Comparison of ENCODE assay signal across 17 cellular contexts in the genomic region with DNA sequence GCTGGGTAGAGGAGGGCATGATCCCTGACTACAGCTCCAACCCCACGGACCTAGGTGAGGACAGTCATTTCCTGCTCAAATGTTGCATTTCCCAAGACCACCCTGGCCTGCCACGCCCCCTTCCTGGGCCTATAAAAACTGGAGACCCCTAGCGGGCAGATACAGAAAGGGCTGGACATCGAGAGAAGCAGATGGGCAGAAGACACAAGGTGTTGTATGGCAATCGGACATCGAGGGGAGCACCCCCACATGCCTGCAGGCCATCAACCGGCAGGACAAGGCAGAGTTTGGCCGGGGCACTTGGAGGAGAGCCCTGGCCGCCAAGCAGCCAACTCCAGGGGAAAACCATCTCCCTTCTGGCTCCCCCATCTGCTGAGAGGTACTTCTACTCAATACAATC.
DNase-seq lines count a peak whose midpoint lies in the region; ATAC-seq and TF ChIP-seq lines count a peak whose summit lies in the region.
"Had no signal": no experiment of that assay in that cellular context is flagged by ENCODE, and none has a peak within 500 bp of the region (broad histone marks: within the 10 kb centered on the region; RNA-seq: fewer than 3 reads in every experiment).

No MANE protein-coding gene starts in this region.

- no peaks in the 10 kb centered on the region for H3K9me3 Mint-ChIP-seq in endodermal cell
- no peaks in the 10 kb centered on the region for H3K9me3 Mint-ChIP-seq in stimulated activated memory B cell treated with anti-CD40 and anti-IgM and Interleukin-4, amounts not matched to agents 10 μg/mL and 1 μg/mL and 100 μg/mL, for 72 hours

- TF ChIP-seq CTCF in C4-2B (conservative IDR thresholded peaks at IDR 0.05) = peak; percentile 30
- TF ChIP-seq CTCF in LNCAP (IDR thresholded peaks at IDR 0.05) = peak; percentile 20; the same call in 1 of the 2 replicates
- no peak for TF ChIP-seq CTCF in endodermal cell (conservative IDR thresholded peaks at IDR 0.05)

- DNase-seq in endodermal cell = peak; percentile 46
- no peak for DNase-seq in inferior parietal cortex (ENCODE audit: extremely low spot score)
- no peak for DNase-seq in AG20443 (ENCODE audit: low spot score)
- DNase-seq in NCI-H2227 (lab: John Stamatoyannopoulos, UW; ENCODE audit: unreplicated experiment) = no peak
- DNase-seq: ACHN; C1 segment of cervical spinal cord; CD4-positive, alpha-beta memory T cell; COR-L47; DMS153; DMS79 treated with DMSO at 0.1 percent for 48 hours; EL; GOT3; H9 had no signal

- H3K9me3 ChIP-seq in endodermal cell (ENCODE audit: control insufficient read depth, low read length) = no peaks in the 10 kb centered on the region

- no peaks in the 10 kb centered on the region for H3K27me3 ChIP-seq in endodermal cell (ENCODE audit: control insufficient read depth, insufficient read depth, low read length, poor library complexity, severe bottlenecking)

- H3K27ac ChIP-seq in C4-2B (no peak overlapping the region), endodermal cell (ENCODE audit: low read depth, low read length) (no peak overlapping the region)

- ATAC-seq in stimulated activated memory B cell treated with anti-CD40 and anti-IgM and Interleukin-4, amounts not matched to agents 10 μg/mL and 1 μg/mL and 100 μg/mL, for 72 hours = peak; percentile 8

- no peak overlapping the region for H3K4me3 Mint-ChIP-seq in endodermal cell
- no peak overlapping the region for H3K4me3 Mint-ChIP-seq in stimulated activated memory B cell treated with anti-CD40 and anti-IgM and Interleukin-4, amounts not matched to agents 10 μg/mL and 1 μg/mL and 100 μg/mL, for 72 hours
- H3K4me3 Mint-ChIP-seq: B cell; CD4-positive, alpha-beta memory T cell; H9 had no signal

- no peaks in the 10 kb centered on the region for H3K4me1 ChIP-seq in endodermal cell (ENCODE audit: control insufficient read depth, insufficient read depth, low read length)

- no peaks in the 10 kb centered on the region for H3K4me1 Mint-ChIP-seq in endodermal cell
- no peaks in the 10 kb centered on the region for H3K4me1 Mint-ChIP-seq in stimulated activated memory B cell treated with anti-CD40 and anti-IgM and Interleukin-4, amounts not matched to agents 10 μg/mL and 1 μg/mL and 100 μg/mL, for 72 hours
- H3K4me1 Mint-ChIP-seq: B cell; CD4-positive, alpha-beta memory T cell; H9 had no signal

- no peaks in the 10 kb centered on the region for H3K27me3 Mint-ChIP-seq in endodermal cell (ENCODE audit: insufficient read depth)
- H3K27me3 Mint-ChIP-seq in stimulated activated memory B cell treated with anti-CD40 and anti-IgM and Interleukin-4, amounts not matched to agents 10 μg/mL and 1 μg/mL and 100 μg/mL, for 72 hours = no peaks in the 10 kb centered on the region
- H3K27me3 Mint-ChIP-seq: B cell; CD4-positive, alpha-beta memory T cell had no signal

- no peak overlapping the region for H3K27ac Mint-ChIP-seq in endodermal cell
- H3K27ac Mint-ChIP-seq in stimulated activated memory B cell treated with anti-CD40 and anti-IgM and Interleukin-4, amounts not matched to agents 10 μg/mL and 1 μg/mL and 100 μg/mL, for 72 hours = no peak overlapping the region
- H3K27ac Mint-ChIP-seq: B cell; CD4-positive, alpha-beta memory T cell; H9 had no signal

- no peak overlapping the region for H3K9ac ChIP-seq in endodermal cell (ENCODE audit: extremely low read depth, low read length, poor library complexity, severe bottlenecking)

- no peaks in the 10 kb centered on the region for H3K36me3 ChIP-seq in endodermal cell (ENCODE audit: control insufficient read depth, insufficient read depth, low read length)

- WGBS in endodermal cell (ENCODE audit: insufficient coverage in 1 of 2, insufficient read length in 1 of 2), 2 experiments = 90 to 95% methylated on average over 4 to 9 of the region's 9 CpGs

- no peaks in the 10 kb centered on the region for H3K36me3 Mint-ChIP-seq in endodermal cell (ENCODE audit: low read depth)
- no peaks in the 10 kb centered on the region for H3K36me3 Mint-ChIP-seq in stimulated activated memory B cell treated with anti-CD40 and anti-IgM and Interleukin-4, amounts not matched to agents 10 μg/mL and 1 μg/mL and 100 μg/mL, for 72 hours
- H3K36me3 Mint-ChIP-seq: CD4-positive, alpha-beta memory T cell had no signal

- H3K4me3 ChIP-seq in endodermal cell (ENCODE audit: low read length) = no peak overlapping the region
